In the genomic region with DNA sequence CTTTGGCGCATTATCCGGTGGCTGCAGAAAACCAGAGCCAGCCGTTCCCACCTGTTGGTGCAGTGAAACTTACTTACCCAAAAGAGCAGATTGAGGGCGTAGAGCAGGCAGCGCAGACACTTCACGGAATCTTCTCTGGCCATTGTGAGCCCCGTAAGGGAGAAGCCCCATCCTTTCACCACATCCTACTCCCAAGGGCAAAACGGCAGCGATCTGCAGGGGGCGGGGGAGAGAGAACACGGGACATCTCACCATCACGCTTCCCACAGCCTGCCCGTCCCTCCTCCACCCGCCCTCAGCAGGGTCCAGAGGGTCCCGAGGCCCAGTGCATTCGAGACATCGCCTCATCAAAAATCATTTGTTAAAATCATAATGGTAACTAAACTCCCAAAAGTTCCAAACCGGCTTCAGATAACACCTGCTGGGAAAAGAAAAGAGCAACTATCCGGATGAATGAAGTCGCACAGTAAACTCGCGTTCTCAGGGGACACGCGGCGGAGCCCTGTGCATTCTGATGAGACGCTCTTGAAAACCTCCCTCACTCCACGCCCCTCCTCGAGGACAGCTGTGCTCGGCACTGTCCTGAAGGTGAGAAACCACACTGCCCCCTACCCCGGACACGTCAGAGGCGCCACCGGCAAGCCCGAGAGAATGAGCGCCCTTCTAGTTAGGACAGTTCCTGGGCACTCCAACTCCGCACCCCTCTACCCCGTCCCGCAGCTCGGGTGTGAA, we compare ENCODE assay signal across 9 cellular contexts. TPM values are rescaled to one million over a fixed set of nuclear protein-coding genes. Genes with fewer than 3 reads are reported as not detected.
DNase-seq lines count a peak whose midpoint lies in the region; ATAC-seq lines count a peak whose summit lies in the region.
"Had no signal": no experiment of that assay in that cellular context is flagged by ENCODE, and none has a peak within 500 bp of the region (broad histone marks: within the 10 kb centered on the region; RNA-seq: fewer than 3 reads in every experiment).

No MANE protein-coding gene starts in this region.

- H3K4me3 Mint-ChIP-seq in activated naive CD4-positive, alpha-beta T cell treated with anti-CD3 and anti-CD28 coated beads, Interleukin-2, amount 50 U/mL, for 24 hours: peak overlapping the region; percentile 88

- H3K9ac ChIP-seq in BLaER1: peak overlapping the region; percentile 32; the same call in 1 of the 2 replicates

- intact Hi-C loops in left cardiac atrium (cut with DNase I): loop anchor here (2.0 to 10.0 kb wide), 4 partner anchors 50 to 94 kb away; a partner anchor contains a TSS

- H3K36me3 Mint-ChIP-seq in activated naive CD4-positive, alpha-beta T cell treated with anti-CD3 and anti-CD28 coated beads, Interleukin-2, amount 50 U/mL, for 24 hours: peaks cover 2% of the 10 kb centered on the region

- ATAC-seq in GM18870 (IDR thresholded peaks at IDR 0.05; ENCODE audit: unreplicated experiment): peak; percentile 75
- peak; percentile 51 for ATAC-seq in HG03039 (IDR thresholded peaks at IDR 0.05; ENCODE audit: unreplicated experiment)
- ATAC-seq in left cardiac atrium: peak; percentile 36 to 70

- H3K9me3 ChIP-seq in BLaER1: no peaks in the 10 kb centered on the region

- peaks cover 49% of the 10 kb centered on the region for H3K27me3 Mint-ChIP-seq in activated naive CD4-positive, alpha-beta T cell treated with anti-CD3 and anti-CD28 coated beads, Interleukin-2, amount 50 U/mL, for 24 hours

- H3K27ac ChIP-seq in BLaER1: no peak overlapping the region

- DNase-seq in NCI-H524 treated with DMSO at 0.1 percent for 48 hours (lab: John Stamatoyannopoulos, UW) (peak; percentile 42), left cardiac atrium (peak; percentile 55), pons (ENCODE audit: low spot score) (peak; percentile 7), NCI-H1436 (lab: John Stamatoyannopoulos, UW) (no peak)

- H3K36me3 ChIP-seq in BLaER1: no peaks in the 10 kb centered on the region

- H3K4me1 Mint-ChIP-seq in activated naive CD4-positive, alpha-beta T cell treated with anti-CD3 and anti-CD28 coated beads, Interleukin-2, amount 50 U/mL, for 24 hours: peaks cover 13% of the 10 kb centered on the region

- H4K20me1 ChIP-seq in BLaER1: no peaks in the 10 kb centered on the region

- H3K4me2 ChIP-seq in BLaER1: peak overlapping the region; percentile 83

- no peaks in the 10 kb centered on the region for H3K9me3 Mint-ChIP-seq in activated naive CD4-positive, alpha-beta T cell treated with anti-CD3 and anti-CD28 coated beads, Interleukin-2, amount 50 U/mL, for 24 hours

- H3K4me3 ChIP-seq in BLaER1: peak overlapping the region; percentile 89

- no peak overlapping the region for H3K27ac Mint-ChIP-seq in activated naive CD4-positive, alpha-beta T cell treated with anti-CD3 and anti-CD28 coated beads, Interleukin-2, amount 50 U/mL, for 24 hours

- peaks cover 13% of the 10 kb centered on the region for H3K4me1 ChIP-seq in BLaER1

- H3K27me3 ChIP-seq in BLaER1: no peaks in the 10 kb centered on the region

RNA-seq across cellular contexts. Expression of a gene that starts 1.2 kb away (rescaled TPM):
- 10 to 100 TPM; 46.9 to 50.5 TPM for total RNA-seq in left cardiac atrium
- total RNA-seq: T-helper 1 cell treated with Interleukin-12 subunit alpha and Interleukin-12 subunit beta and Interleukin-4 antibody, amounts not matched to agents 30 ng/mL and 1 ng/mL, for 36 hours had no signal
